Comparison of ENCODE assay signal across 27 cellular contexts in genomic region chr2:86686905-86687304, GRCh38.
"Had no signal": no experiment of that assay in that cellular context is flagged by ENCODE, and none has a peak within 500 bp of the region (broad histone marks: within the 10 kb centered on the region; RNA-seq: fewer than 3 reads in every experiment).

No MANE protein-coding gene starts in this region.

- H3K4me3 ChIP-seq: ascending aorta, esophagus muscularis mucosa, gastroesophageal sphincter, heart left ventricle, lung, pancreas, sigmoid colon, vagina had no signal

- H3K27ac Mint-ChIP-seq: activated naive CD4-positive, alpha-beta T cell treated with anti-CD3 and anti-CD28 coated beads, Interleukin-2, amount 50 U/mL, for 72 hours; natural killer cell treated with Interleukin-12 subunit alpha and Interleukin-12 subunit beta and Interleukin-15 and Interleukin-18, amount 100 ng/mL, for 72 hours; T-cell had no signal

- H3K9me3 Mint-ChIP-seq: activated naive CD4-positive, alpha-beta T cell treated with anti-CD3 and anti-CD28 coated beads, Interleukin-2, amount 50 U/mL, for 72 hours; natural killer cell treated with Interleukin-12 subunit alpha and Interleukin-12 subunit beta and Interleukin-15 and Interleukin-18, amount 100 ng/mL, for 72 hours; T-cell had no signal

- H3K9me3 ChIP-seq: ascending aorta, esophagus muscularis mucosa, gastroesophageal sphincter, heart left ventricle, pancreas, sigmoid colon, vagina had no signal

- FAIRE-seq: endothelial cell of umbilical vein, kidney, pancreas, TTC549 had no signal

- H3K36me3 Mint-ChIP-seq: activated naive CD4-positive, alpha-beta T cell treated with anti-CD3 and anti-CD28 coated beads, Interleukin-2, amount 50 U/mL, for 72 hours; T-cell had no signal

- H3K27me3 ChIP-seq: ascending aorta, brain microvascular endothelial cell, esophagus muscularis mucosa, gastroesophageal sphincter, heart left ventricle, pancreas, sigmoid colon, vagina had no signal

- H3K4me3 Mint-ChIP-seq: natural killer cell treated with Interleukin-12 subunit alpha and Interleukin-12 subunit beta and Interleukin-15 and Interleukin-18, amount 100 ng/mL, for 72 hours; T-cell had no signal

- DNase-seq: activated CD4-positive, CD25-positive, alpha-beta regulatory T cell treated with anti-CD3 and anti-CD28 coated beads, Interleukin-2, amount 50 U/mL, for 72 hours; activated gamma-delta T cell treated with Interleukin-2 at 50 U/mL for 16 hours; activated T-cell treated with anti-CD3 and anti-CD28 coated beads, Interleukin-2, amount 50 U/mL, for 1 hour; brain microvascular endothelial cell; central memory CD4-positive, alpha-beta T cell; dermis blood vessel endothelial cell; effector memory CD4-positive, alpha-beta T cell; heart left ventricle; kidney; pancreas; sigmoid colon; stimulated activated CD4-positive, alpha-beta T cell treated with anti-CD3 and anti-CD28 coated beads, Interleukin-2, amount 100 ng/mL, for 48 hours; stimulated activated CD8-positive, alpha-beta memory T cell treated with anti-CD3 and anti-CD28 coated beads, Interleukin-4, amount 100 ng/mL, for 48 hours; stimulated activated naive CD8-positive, alpha-beta T cell treated with anti-CD3 and anti-CD28 coated beads, Interleukin-15, Interleukin-2, amounts not matched to agents 100 U/mL and 50 U/mL, for 24 hours; T-cell; trophoblast cell; WERI-Rb-1 had no signal

- ATAC-seq: activated naive CD4-positive, alpha-beta T cell treated with anti-CD3 and anti-CD28 coated beads, Interleukin-2, amount 50 U/mL, for 72 hours; gastroesophageal sphincter; heart left ventricle; left lobe of liver; natural killer cell treated with Interleukin-12 subunit alpha and Interleukin-12 subunit beta and Interleukin-15 and Interleukin-18, amount 100 ng/mL, for 72 hours; pancreas; stimulated activated naive CD8-positive, alpha-beta T cell treated with anti-CD3 and anti-CD28 coated beads, Interleukin-15, Interleukin-2, amounts not matched to agents 100 U/mL and 50 U/mL, for 24 hours; T-cell had no signal

- H3K27ac ChIP-seq: ascending aorta, brain microvascular endothelial cell, esophagus muscularis mucosa, gastroesophageal sphincter, heart left ventricle, pancreas, sigmoid colon, vagina, WERI-Rb-1 had no signal

- H3K4me1 Mint-ChIP-seq: T-cell had no signal

- H3K4me1 ChIP-seq: ascending aorta, esophagus muscularis mucosa, gastroesophageal sphincter, heart left ventricle, pancreas, sigmoid colon, vagina had no signal
